18 cellular contexts compared by ENCODE assay signal in genomic region chr14:29709490-29709889, GRCh38.
DNase-seq lines count a peak whose midpoint lies in the region; ATAC-seq, FAIRE-seq and TF ChIP-seq lines count a peak whose summit lies in the region.
"Had no signal": no experiment of that assay in that cellular context is flagged by ENCODE, and none has a peak within 500 bp of the region (broad histone marks: within the 10 kb centered on the region; RNA-seq: fewer than 3 reads in every experiment).

No MANE protein-coding gene starts in this region.

- H3K36me3 Mint-ChIP-seq in natural killer cell, result peaks cover 18% of the 10 kb centered on the region
- no peaks in the 10 kb centered on the region for H3K36me3 Mint-ChIP-seq in CD14-positive monocyte
- H3K36me3 Mint-ChIP-seq: CD4-positive, alpha-beta memory T cell had no signal

- no peaks in the 10 kb centered on the region for H4K20me1 ChIP-seq in K562 (replicated peaks; ENCODE audit: control insufficient read depth, insufficient read depth, low read length)

- H3K9me1 ChIP-seq in K562 (ENCODE audit: control insufficient read depth, insufficient read depth, low read length), result no peaks in the 10 kb centered on the region

- no peaks in the 10 kb centered on the region for H3K79me2 ChIP-seq in K562 (ENCODE audit: control insufficient read depth, insufficient read depth, low read length)

- TF ChIP-seq CTCF in AG09309 (IDR thresholded peaks at IDR 0.05; ENCODE audit: control insufficient read depth, insufficient read depth, low read depth, low read length, missing control alignments) (no peak), HEK293 (tag by site-specific recombination; IDR thresholded peaks at IDR 0.05) (no peak), K562 (IDR thresholded peaks at IDR 0.05 in 2 of 3, conservative IDR thresholded peaks at IDR 0.05 in 1 of 3; ENCODE audit: insufficient read depth in 2 of 3, low read depth in 1 of 3, low read length in 3 of 3) (no peak), natural killer cell (IDR thresholded peaks at IDR 0.05) (no peak), CD14-positive monocyte (IDR thresholded peaks at IDR 0.05) (no peak)

- intact Hi-C loops in K562 (cut with micrococcal nuclease), result no loop called here
- intact Hi-C loops in natural killer cell (cut with micrococcal nuclease), result no loop called here
- intact Hi-C loops in CD14-positive monocyte (cut with micrococcal nuclease), result no loop called here

- no peak overlapping the region for H3K27ac Mint-ChIP-seq in natural killer cell
- H3K27ac Mint-ChIP-seq in CD14-positive monocyte, result no peak overlapping the region
- H3K27ac Mint-ChIP-seq: B cell; CD4-positive, alpha-beta memory T cell had no signal

- TF ChIP-seq EP300 in K562 (IDR thresholded peaks at IDR 0.05; ENCODE audit: low read length), result peak; percentile 12; the same call in 1 of the 2 replicates

- no peak overlapping the region for H3K4me2 ChIP-seq in K562 (ENCODE audit: insufficient read depth, low read length)

- H3K9me3 ChIP-seq in HEK293 (ENCODE audit: control insufficient read depth, insufficient read depth, low read depth, low read length), result no peaks in the 10 kb centered on the region
- H3K9me3 ChIP-seq in K562 (replicated peaks; ENCODE audit: control insufficient read depth, insufficient read depth, low read depth, low read length), result no peaks in the 10 kb centered on the region

- ATAC-seq in K562, result peak; percentile 53
- no peak for ATAC-seq in GM19455 (IDR thresholded peaks at IDR 0.05; ENCODE audit: unreplicated experiment)
- ATAC-seq in natural killer cell, result no peak

- no peak for FAIRE-seq in K562 (lab: Jason Lieb, UNC)
- FAIRE-seq: RCC 7860 had no signal

- H3K9ac ChIP-seq in K562 (ENCODE audit: insufficient read depth in 1 of 2, low read depth in 2 of 2, low read length in 2 of 2), result no peak overlapping the region

- no peak for TF ChIP-seq POLR2A in K562 (conservative IDR thresholded peaks at IDR 0.05)

- H3K36me3 ChIP-seq in HEK293 (ENCODE audit: control insufficient read depth in 2 of 2, insufficient read depth in 1 of 2, low read length in 2 of 2) (no peaks in the 10 kb centered on the region), K562 (ENCODE audit: control insufficient read depth, insufficient read depth, low read length) (no peaks in the 10 kb centered on the region)

- no TSS peak for BruUV-seq in K562 (replicated peaks; lab: Mats Ljungman, UMichigan)

- no peak for TF ChIP-seq RAD21 in K562 (CRISPR knock-in tag; conservative IDR thresholded peaks at IDR 0.05 in 1 of 2, IDR thresholded peaks at IDR 0.05 in 1 of 2)

- H3K27ac ChIP-seq in HEK293 (ENCODE audit: extremely low read depth, low read depth, low read length) (no peak overlapping the region), K562 (ENCODE audit: extremely low read depth, low read depth, low read length) (no peak overlapping the region)

- no peaks in the 10 kb centered on the region for H3K27me3 ChIP-seq in K562 (ENCODE audit: control insufficient read depth in 2 of 2, insufficient read depth in 2 of 2, low read length in 2 of 2)

- DNase-seq in AG09309 (ENCODE audit: low read depth), result peak; percentile 32
- no peak for DNase-seq in K562 (ENCODE audit: extremely low read depth in 1 of 4, low spot score in 3 of 4)
- DNase-seq in fibroblast of the conjunctiva (ENCODE audit: low read depth), result peak; percentile 41
- DNase-seq in natural killer cell, result no peak
- DNase-seq in CD14-positive monocyte (ENCODE audit: low spot score), result no peak
- DNase-seq in NCI-H82 treated with DMSO at 0.1 percent for 48 hours (lab: John Stamatoyannopoulos, UW; ENCODE audit: unreplicated experiment), result no peak
- DNase-seq: CD4-positive, alpha-beta memory T cell; DND-41; GF-D8; MV-4-11; NCI-H1436; NCI-H2029 treated with DMSO at 0.1 percent for 48 hours; NCI-H774; SHP77 treated with DMSO at 0.1 percent for 48 hours had no signal

- POLR2A ChIA-PET in HEK293 (lab: Yijun Ruan, JAX), result no interaction called here
- POLR2A ChIA-PET in K562 (lab: Yijun Ruan, JAX), result no interaction called here

- H3K4me1 Mint-ChIP-seq in natural killer cell (no peaks in the 10 kb centered on the region), CD14-positive monocyte (no peaks in the 10 kb centered on the region)
- H3K4me1 Mint-ChIP-seq: B cell; CD4-positive, alpha-beta memory T cell had no signal

- no peaks in the 10 kb centered on the region for H3K27me3 Mint-ChIP-seq in natural killer cell (ENCODE audit: low read depth in 2 of 2)
- H3K27me3 Mint-ChIP-seq in CD14-positive monocyte (ENCODE audit: low read depth in 3 of 3), result no peaks in the 10 kb centered on the region
- H3K27me3 Mint-ChIP-seq: B cell; CD4-positive, alpha-beta memory T cell had no signal

- no peak overlapping the region for H3K4me3 ChIP-seq in AG09309 (ENCODE audit: control insufficient read depth, low read depth, low read length)
- H3K4me3 ChIP-seq in HEK293 (ENCODE audit: low read depth, low read length), result no peak overlapping the region
- H3K4me3 ChIP-seq in K562, result no peak overlapping the region

- CTCF ChIA-PET in HEK293 (lab: Yijun Ruan, JAX), result interaction anchor here (0.6 to 1.6 kb wide), 3 partner anchors 12 to 296 kb away, joined by 3 to 4 read pairs (median 3); no protein-coding TSS in a partner anchor
- CTCF ChIA-PET in K562 (lab: Yijun Ruan, JAX; ENCODE audit: low intra/inter-chr PET ratio), result interaction anchor here (0.7 kb wide), 1 partner anchor 119 kb away, joined by 3 read pairs; no protein-coding TSS in a partner anchor

- no peaks in the 10 kb centered on the region for H3K4me1 ChIP-seq in HEK293 (ENCODE audit: control insufficient read depth, insufficient read depth, low read length)
- H3K4me1 ChIP-seq in K562 (replicated peaks in 1 of 2; ENCODE audit: control insufficient read depth in 2 of 2, insufficient read depth in 2 of 2, low read length in 2 of 2), result no peaks in the 10 kb centered on the region

- in situ Hi-C loops in K562 (cut with MboI), result no loop called here

- H2AFZ ChIP-seq in K562 (ENCODE audit: low read depth, low read length), result no peak overlapping the region

- H3K9me3 Mint-ChIP-seq in natural killer cell (peaks cover 25 to 26% of the 10 kb centered on the region in 2 donors), CD14-positive monocyte (peaks cover 0 to 4% (median 0%) of the 10 kb centered on the region in 7 donors)

- no peak overlapping the region for H3K4me3 Mint-ChIP-seq in natural killer cell
- no peak overlapping the region for H3K4me3 Mint-ChIP-seq in CD14-positive monocyte
- H3K4me3 Mint-ChIP-seq: B cell; CD4-positive, alpha-beta memory T cell had no signal

TF ChIP-seq in HEK293, 187 proteins besides CTCF, POLR2A, EP300 and RAD21 (continues in another document):
- no peak for TF ChIP-seq ZSCAN18 (tag by site-specific recombination; IDR thresholded peaks at IDR 0.05)

TF ChIP-seq in K562, 482 proteins besides CTCF, POLR2A, EP300 and RAD21 (continues in another document):
- TF ChIP-seq CCAR2 (IDR thresholded peaks at IDR 0.05; ENCODE audit: low read depth, low read length) (no peak), CHCHD3 (CRISPR knock-in tag; IDR thresholded peaks at IDR 0.05) (no peak)

Comparison
In these comparisons a context has a peak if more than half of its experiments do, and no peak if none do; other contexts are left out.
1. DNase-seq: peak in AG09309 (single experiment) and fibroblast of the conjunctiva (single experiment); none in K562 (0 of 4), natural killer cell (single experiment), CD14-positive monocyte (single experiment) and NCI-H82 treated with DMSO at 0.1 percent for 48 hours (single experiment).